Comparison of ENCODE assay signal across 26 cellular contexts in the genomic region with DNA sequence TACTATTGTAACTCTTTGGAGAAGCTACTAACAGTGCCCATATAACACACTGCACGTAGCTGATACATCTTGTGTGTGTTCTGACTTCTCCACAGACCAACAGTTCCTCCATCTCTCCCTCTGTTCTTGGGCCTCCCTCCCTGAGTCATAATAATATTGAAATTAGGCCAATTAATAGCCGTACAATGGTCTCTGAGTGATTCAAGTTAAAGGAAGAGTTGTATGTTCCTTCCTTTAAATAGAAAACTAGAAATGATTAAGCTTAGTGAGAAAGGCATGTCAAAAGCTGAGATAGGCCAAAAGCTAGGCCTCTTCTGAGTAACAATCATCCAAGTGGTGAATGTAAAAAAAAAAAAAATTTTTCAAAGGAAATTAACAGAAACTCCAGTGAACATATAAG.
"Had no signal": no experiment of that assay in that cellular context is flagged by ENCODE, and none has a peak within 500 bp of the region (broad histone marks: within the 10 kb centered on the region; RNA-seq: fewer than 3 reads in every experiment).

No MANE protein-coding gene starts in this region.

- ATAC-seq: effector memory CD8-positive, alpha-beta T cell; esophagus mucosa; gastrocnemius medialis; heart right ventricle; left cardiac atrium; left lung; left ventricle myocardium superior; lower lobe of right lung; mucosa of descending colon; naive thymus-derived CD4-positive, alpha-beta T cell had no signal

- H3K9me3 ChIP-seq: colonic mucosa, esophagus squamous epithelium, gastrocnemius medialis, heart right ventricle, left lung, lower lobe of right lung, mucosa of descending colon had no signal

- H3K4me1 ChIP-seq: colonic mucosa, esophagus squamous epithelium, gastrocnemius medialis, heart right ventricle, left lung, lower lobe of right lung had no signal

- H3K27ac ChIP-seq: colonic mucosa, epithelial cell of prostate, esophagus squamous epithelium, gastrocnemius medialis, heart right ventricle, left lung, lower lobe of right lung had no signal

- H3K36me3 ChIP-seq: colonic mucosa, esophagus squamous epithelium, gastrocnemius medialis, heart right ventricle, left lung, lower lobe of right lung had no signal

- H3K27me3 ChIP-seq: colonic mucosa, esophagus squamous epithelium, gastrocnemius medialis, heart right ventricle, left lung had no signal

- H3K4me3 ChIP-seq: colonic mucosa, esophagus squamous epithelium, gastrocnemius medialis, heart right ventricle, left lung, lower lobe of right lung, mucosa of descending colon had no signal

- FAIRE-seq: endometrium, islet of Langerhans, keratinocyte had no signal

- DNase-seq: colonic mucosa; cortex of kidney; effector CD8-positive, alpha-beta T cell; effector memory CD8-positive, alpha-beta T cell; endodermal cell; erythroblast; esophagus squamous epithelium; foreskin fibroblast; foreskin melanocyte; gastrocnemius medialis; glutamatergic neuron; head of caudate nucleus; heart right ventricle; hippocampal formation; left cardiac atrium; left lung; left ventricle myocardium superior; lower lobe of right lung; mesenchymal stem cell; mucosa of descending colon; naive thymus-derived CD4-positive, alpha-beta T cell had no signal
